ENCODE assay signal across 16 cellular contexts in the genomic region with DNA sequence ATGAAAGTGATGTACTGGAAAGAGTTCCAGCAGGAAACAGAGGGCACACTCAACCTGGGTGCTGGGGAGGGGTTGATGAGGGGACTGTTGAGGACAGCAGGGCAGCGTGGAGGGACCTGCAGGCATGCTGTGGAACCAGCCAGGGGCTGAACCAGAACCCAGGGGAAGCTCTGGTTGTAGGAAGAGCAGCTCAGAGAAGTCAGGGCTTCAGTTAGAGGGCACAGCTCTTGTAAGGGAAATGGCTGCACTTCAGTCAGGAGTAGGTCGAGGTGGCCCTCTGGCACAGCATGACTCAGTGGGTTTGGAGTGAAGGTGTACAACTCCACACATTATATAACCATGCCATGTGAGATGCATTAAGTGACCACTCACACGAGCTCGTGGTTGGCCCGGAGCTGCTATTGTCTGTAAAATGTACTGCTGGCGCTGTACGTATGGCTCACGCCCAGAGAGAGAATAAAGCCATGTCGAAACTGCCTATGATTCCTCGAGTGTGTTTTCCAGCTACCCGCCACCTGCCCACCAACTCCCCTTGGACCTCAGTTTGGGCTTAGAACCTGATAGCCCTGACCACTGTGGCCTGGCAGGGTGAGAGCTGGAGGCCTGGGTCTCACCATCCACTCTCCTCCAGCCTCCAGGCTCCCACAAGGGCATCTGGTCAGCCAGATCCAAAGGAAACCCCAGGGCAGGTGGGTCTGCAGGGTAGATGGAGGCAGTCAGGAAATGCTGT.
"Had no signal": no experiment of that assay in that cellular context is flagged by ENCODE, and none has a peak within 500 bp of the region (broad histone marks: within the 10 kb centered on the region; RNA-seq: fewer than 3 reads in every experiment).

No MANE protein-coding gene starts in this region.

- H3K27ac ChIP-seq: body of pancreas, dorsolateral prefrontal cortex, esophagus squamous epithelium, pancreas had no signal

- H3K27me3 ChIP-seq: body of pancreas, pancreas had no signal

- ATAC-seq: activated CD8-positive, alpha-beta T cell treated with anti-CD3 and anti-CD28 coated beads for 36 hours; activated T-helper 17 cell treated with anti-CD3 and anti-CD28 coated beads, Interleukin-2, amount 50 U/mL, for 72 hours; body of pancreas; left colon; pancreas; stimulated activated memory B cell treated with anti-CD40 and anti-IgM and Interleukin-4, amounts not matched to agents 10 μg/mL and 1 μg/mL and 100 μg/mL, for 72 hours had no signal

- H3K9me3 ChIP-seq: body of pancreas, esophagus squamous epithelium, pancreas had no signal

- H3K36me3 ChIP-seq: esophagus squamous epithelium, pancreas had no signal

- H3K4me3 ChIP-seq: body of pancreas, dorsolateral prefrontal cortex, esophagus squamous epithelium, pancreas, skin epidermis had no signal

- H3K4me1 ChIP-seq: esophagus squamous epithelium, pancreas had no signal

- FAIRE-seq: pancreas had no signal

- DNase-seq: activated CD8-positive, alpha-beta T cell treated with anti-CD3 and anti-CD28 coated beads for 36 hours; activated T-cell treated with anti-CD3 and anti-CD28 coated beads for 4 hours; amniotic stem cell; cerebellar nuclear complex; dorsolateral prefrontal cortex; esophagus squamous epithelium; foreskin fibroblast; glutamatergic neuron; immature natural killer cell; left colon; retina had no signal
